In the genomic region with DNA sequence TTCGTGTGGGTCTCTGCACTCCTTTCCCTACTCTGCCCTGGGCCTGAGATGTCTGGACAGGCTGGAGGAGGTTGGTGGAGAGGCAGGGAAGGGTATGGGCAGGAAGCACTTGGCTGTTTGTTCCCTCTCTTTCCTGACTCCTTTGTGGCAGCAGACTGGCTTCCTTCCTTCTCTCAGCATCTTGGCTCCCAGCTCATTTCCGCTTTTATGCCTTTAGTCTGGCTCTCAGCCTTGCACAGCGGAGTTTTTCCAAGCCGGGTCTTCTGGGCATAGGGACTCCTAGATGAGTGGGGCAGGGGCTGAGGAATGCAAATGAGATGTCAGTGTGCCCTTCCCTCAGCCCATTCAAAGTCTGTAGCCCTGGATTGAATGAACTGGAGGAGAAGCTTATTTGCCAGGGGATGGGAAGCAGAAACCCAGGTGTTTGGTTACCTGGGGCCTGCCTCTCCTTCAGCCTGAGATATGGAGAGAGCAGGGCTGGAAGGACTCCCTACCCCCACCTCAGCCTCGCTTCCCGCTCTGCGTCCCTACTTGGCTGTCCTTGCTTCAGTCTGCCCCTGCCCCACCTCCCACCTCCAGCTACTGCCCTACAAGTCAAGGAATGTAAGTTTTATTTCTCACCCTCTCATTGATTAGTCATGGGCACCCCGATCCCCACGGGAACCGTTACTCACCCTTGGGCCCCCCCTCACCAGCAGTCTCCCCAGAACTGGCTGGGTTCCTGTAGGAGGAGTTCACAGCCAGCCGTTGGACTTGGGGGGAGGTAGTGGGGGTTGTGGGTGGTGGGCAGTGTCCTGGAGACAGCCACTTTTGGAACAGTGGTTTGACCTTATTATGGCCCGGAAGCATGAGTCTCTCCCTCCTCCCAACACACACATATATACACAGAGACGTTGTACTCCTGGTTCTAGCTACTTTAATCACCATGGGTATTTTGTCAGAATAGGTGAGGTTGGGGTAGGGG, we compare ENCODE assay signal across 8 cellular contexts. TPM values are rescaled to one million over a fixed set of nuclear protein-coding genes. Genes with fewer than 3 reads are reported as not detected.
A peak's percentile ranks its signal among the peaks of the same experiment; 100 is the strongest.
DNase-seq lines count a peak whose midpoint lies in the region; ATAC-seq and TF ChIP-seq lines count a peak whose summit lies in the region.

No MANE protein-coding gene starts in this region.

- no peak overlapping the region for H2AFZ ChIP-seq in hepatocyte

- H3K27ac ChIP-seq in hepatocyte, result no peak overlapping the region
- peak overlapping the region; percentile 4 to 74 (median 60) for H3K27ac ChIP-seq in stomach

- H3K36me3 ChIP-seq in hepatocyte (replicated peaks; ENCODE audit: insufficient read depth, low read depth) (no peaks in the 10 kb centered on the region), stomach (no peaks in the 10 kb centered on the region)

- peaks cover 7% of the 10 kb centered on the region for H3K4me1 ChIP-seq in hepatocyte (ENCODE audit: insufficient read depth)
- peaks cover 8 to 60% (median 23%) of the 10 kb centered on the region in 4 donors for H3K4me1 ChIP-seq in stomach

- no peaks in the 10 kb centered on the region for H4K20me1 ChIP-seq in hepatocyte (ENCODE audit: insufficient read depth, poor library complexity, severe bottlenecking)

- 74% methylated on average over 13 of the region's 13 CpGs for WGBS in hepatocyte (ENCODE audit: low lambda C conversion rate, missing lambda C conversion rate)
- WGBS in stomach, 5 donors, result 31 to 48% (median 42%) methylated on average over 13 of the region's 13 CpGs

- H3K4me3 ChIP-seq in hepatocyte (no peak overlapping the region), stomach (no peak overlapping the region)

- no peaks in the 10 kb centered on the region for H3K79me2 ChIP-seq in hepatocyte

- TF ChIP-seq CTCF in hepatocyte (IDR thresholded peaks at IDR 0.05; ENCODE audit: poor library complexity) (no peak), stomach (IDR thresholded peaks at IDR 0.05) (no peak)

- DNase-seq in HS-5 (ENCODE audit: low read depth) (peak; percentile 65), amniotic epithelial cell (ENCODE audit: low read depth) (peak; percentile 63), hepatocyte (ENCODE audit: low spot score) (no peak), stomach (no peak), NCI-H2081 treated with DMSO at 0.1 percent for 48 hours (lab: John Stamatoyannopoulos, UW) (no peak), activated T-cell treated with anti-CD3 and anti-CD28 coated beads for 4 hours (no peak)

- H3K27me3 ChIP-seq in hepatocyte (peaks cover 12% of the 10 kb centered on the region), stomach (peaks cover 0 to 20% (median 0%) of the 10 kb centered on the region in 3 donors)

- TF ChIP-seq POLR2A in stomach (IDR thresholded peaks at IDR 0.05), result no peak

- ATAC-seq in GM18870 (IDR thresholded peaks at IDR 0.05; ENCODE audit: unreplicated experiment), result no peak
- no peak for ATAC-seq in GM21423 (IDR thresholded peaks at IDR 0.05; ENCODE audit: unreplicated experiment)

- no peak for TF ChIP-seq EP300 in stomach (IDR thresholded peaks at IDR 0.05)

- H3K9me2 ChIP-seq in hepatocyte (replicated peaks; ENCODE audit: insufficient read depth), result no peaks in the 10 kb centered on the region

- intact Hi-C loops in stomach (cut with DNase I; ENCODE audit: low total_unique reads), result no loop called here

- H3K9me3 ChIP-seq in hepatocyte (ENCODE audit: low read depth), result no peaks in the 10 kb centered on the region
- H3K9me3 ChIP-seq in stomach, result no peaks in the 10 kb centered on the region

- H3K4me2 ChIP-seq in hepatocyte, result peak overlapping the region; percentile 3

RNA-seq across cellular contexts. Expression of gene ITGA5, which starts 9.3 kb away (rescaled TPM):
- total RNA-seq in hepatocyte (31.3 and 45.7 TPM in 2 replicates), stomach (100 to 1,000 TPM in 2 of 5 donors, 10 to 100 TPM in 3; 53.7 to 182 (median 88.8) TPM)
- polyA plus RNA-seq in hepatocyte (53.6 and 57.2 TPM in 2 replicates), stomach (100 to 1,000 TPM in 1 of 3 donors, 10 to 100 TPM in 2; 29.3 to 102 (median 33.2) TPM)

RNA-seq across cellular contexts. Expression of gene ZNF385A, which starts 43.8 kb away (rescaled TPM):
- total RNA-seq in hepatocyte (2.2 and 5.6 TPM in 2 replicates), stomach (10 to 100 TPM in 1 of 5 donors, 1 to 10 TPM in 4; 1.2 to 35.7 (median 2.6) TPM)
- polyA plus RNA-seq in hepatocyte (4.2 and 4.6 TPM in 2 replicates), stomach (10 to 100 TPM; 16.9 to 35.1 (median 17.6) TPM)

RNA-seq across cellular contexts. Expression of gene GTSF1, which starts 45.1 kb away (rescaled TPM):
- total RNA-seq in hepatocyte (not detected in 2 replicates), stomach (not detected)
- polyA plus RNA-seq in hepatocyte (not detected in 2 replicates), stomach (under 1 TPM in 2 of 3 donors, not detected in 1; 0.44 to 0.50 TPM)

Comparison
In these comparisons a context has a peak if more than half of its experiments do, and no peak if none do; other contexts are left out.
1. DNase-seq: peak in HS-5 (single experiment) and amniotic epithelial cell (single experiment); none in hepatocyte (single experiment), stomach (single experiment), NCI-H2081 treated with DMSO at 0.1 percent for 48 hours (single experiment) and activated T-cell treated with anti-CD3 and anti-CD28 coated beads for 4 hours (single experiment).